Comparison of ENCODE assay signal across 10 cellular contexts in the genomic region with DNA sequence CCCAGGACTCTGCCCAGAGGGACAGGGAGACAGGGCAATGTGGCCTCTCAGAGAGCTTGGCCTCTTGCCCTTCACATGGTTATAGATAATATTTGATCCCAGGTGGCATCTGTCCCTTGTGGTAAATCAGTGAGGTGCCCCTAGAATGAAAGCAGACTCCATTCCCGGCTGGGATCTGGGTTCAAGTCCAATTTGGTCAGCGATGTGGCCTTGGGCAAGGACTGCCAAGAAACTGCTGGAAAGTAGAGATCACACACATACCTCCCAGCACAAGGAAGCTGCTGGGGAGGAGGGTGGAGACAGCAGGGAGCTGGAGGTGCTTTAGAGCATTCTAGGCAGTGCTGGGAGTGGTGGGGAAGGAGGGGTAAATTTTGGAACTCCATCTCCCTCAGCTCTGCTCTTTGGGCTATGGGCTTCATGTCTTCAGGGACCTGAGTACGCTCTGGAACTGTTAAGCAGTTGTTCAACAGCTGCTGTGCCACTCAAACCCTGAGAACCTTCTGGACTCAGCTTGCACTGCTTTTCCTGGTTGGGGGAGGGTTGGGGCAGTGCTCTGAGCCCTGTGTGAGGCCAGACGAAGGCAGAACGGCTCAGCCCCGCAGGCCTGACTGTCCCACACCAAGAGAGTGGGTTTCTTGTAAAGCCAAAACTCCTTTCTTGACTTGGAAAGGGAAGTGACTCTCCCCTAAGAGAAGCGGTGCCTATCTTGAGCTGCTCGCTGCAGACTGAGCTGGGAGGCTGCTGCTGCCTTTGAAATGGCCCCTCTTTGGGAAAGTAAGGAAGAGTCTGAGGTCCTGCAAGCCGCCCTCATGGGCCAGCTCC. TPM values are rescaled to one million over a fixed set of nuclear protein-coding genes. Genes with fewer than 3 reads are reported as not detected.
DNase-seq lines count a peak whose midpoint lies in the region; ATAC-seq and TF ChIP-seq lines count a peak whose summit lies in the region.
"Had no signal": no experiment of that assay in that cellular context is flagged by ENCODE, and none has a peak within 500 bp of the region (broad histone marks: within the 10 kb centered on the region; RNA-seq: fewer than 3 reads in every experiment).

No MANE protein-coding gene starts in this region.

- H3K27me3 ChIP-seq in neuronal stem cell (ENCODE audit: control insufficient read depth in 3 of 3, insufficient read depth in 3 of 3, low read depth in 1 of 3, low read length in 3 of 3): peaks cover 0 to 11% (median 0%) of the 10 kb centered on the region in 3 experiments
- H3K27me3 ChIP-seq: ovary had no signal

- ATAC-seq in GM21390 (IDR thresholded peaks at IDR 0.05; ENCODE audit: unreplicated experiment): no peak

- H3K4me3 ChIP-seq in GM12864 (ENCODE audit: low read depth, low read length): peak overlapping the region; percentile 30
- H3K4me3 ChIP-seq in neuronal stem cell (ENCODE audit: low read length in 2 of 2): no peak overlapping the region
- H3K4me3 ChIP-seq: ovary had no signal

- DNase-seq in GM12864 (ENCODE audit: low read depth): no peak
- DNase-seq in NOMO-1 treated with DMSO at 0.1 percent for 48 hours (lab: John Stamatoyannopoulos, UW; ENCODE audit: unreplicated experiment): peak; percentile 45
- DNase-seq in dermis blood vessel endothelial cell: peak; percentile 14
- no peak for DNase-seq in neuronal stem cell (ENCODE audit: low spot score)
- no peak for DNase-seq in NCI-H345 treated with DMSO at 0.1 percent for 48 hours (lab: John Stamatoyannopoulos, UW; ENCODE audit: unreplicated experiment)
- DNase-seq in NCI-H1048 (lab: John Stamatoyannopoulos, UW): no peak
- no peak for DNase-seq in GM03348 (ENCODE audit: low spot score)
- DNase-seq: ovary had no signal

- H4K91ac ChIP-seq in neuronal stem cell (ENCODE audit: low read depth, low read length, poor library complexity): no peak overlapping the region

- no peak overlapping the region for H3K27ac ChIP-seq in neuronal stem cell (replicated peaks; ENCODE audit: low read length)
- H3K27ac ChIP-seq: ovary had no signal

- no peak for TF ChIP-seq CTCF in GM12864 (IDR thresholded peaks at IDR 0.05; ENCODE audit: low read depth, low read length, missing control alignments)

- WGBS in neuronal stem cell (ENCODE audit: extremely low coverage in 2 of 2, insufficient read length in 2 of 2, insufficient replicate concordance in 1 of 2), 2 donors: no CpG with 5 or more reads among the region's 9 CpGs

- H3K4me2 ChIP-seq in neuronal stem cell (ENCODE audit: insufficient read depth, low read length, poor library complexity, severe bottlenecking): no peak overlapping the region

- no peak overlapping the region for H3K23ac ChIP-seq in neuronal stem cell (ENCODE audit: low read depth, low read length, poor library complexity)

- H2AK5ac ChIP-seq in neuronal stem cell (ENCODE audit: low read depth, low read length): no peak overlapping the region

- no peaks in the 10 kb centered on the region for H3K9me3 ChIP-seq in neuronal stem cell (replicated peaks in 1 of 2; ENCODE audit: control insufficient read depth in 2 of 2, insufficient read depth in 1 of 2, low read depth in 1 of 2, low read length in 2 of 2)
- H3K9me3 ChIP-seq: ovary had no signal

- H2AFZ ChIP-seq in neuronal stem cell (ENCODE audit: low read length): peak overlapping the region; percentile 7

- H3K79me1 ChIP-seq in neuronal stem cell (ENCODE audit: low read depth, low read length): no peaks in the 10 kb centered on the region

- H2BK12ac ChIP-seq in neuronal stem cell (ENCODE audit: low read length): peak overlapping the region; percentile 22

- H3K18ac ChIP-seq in neuronal stem cell (ENCODE audit: low read length): peak overlapping the region; percentile 69

- peaks cover 0 to 14% of the 10 kb centered on the region in 2 donors for H3K4me1 ChIP-seq in neuronal stem cell (ENCODE audit: control insufficient read depth in 2 of 2, insufficient read depth in 1 of 2, low read depth in 1 of 2, low read length in 2 of 2)

- H4K8ac ChIP-seq in neuronal stem cell (ENCODE audit: low read depth, low read length): no peak overlapping the region

- no peak overlapping the region for H2BK5ac ChIP-seq in neuronal stem cell (ENCODE audit: low read length)

- no peak overlapping the region for H2BK15ac ChIP-seq in neuronal stem cell (ENCODE audit: low read length)

- H3K9ac ChIP-seq in neuronal stem cell (ENCODE audit: low read depth, low read length, poor library complexity): no peak overlapping the region

- no peak overlapping the region for H3K14ac ChIP-seq in neuronal stem cell (ENCODE audit: low read length)

- H3K4ac ChIP-seq in neuronal stem cell (ENCODE audit: low read length): no peak overlapping the region

- H3K36me3 ChIP-seq in neuronal stem cell (replicated peaks in 1 of 2; ENCODE audit: control insufficient read depth in 2 of 2, insufficient read depth in 2 of 2, low read length in 2 of 2): no peaks in the 10 kb centered on the region
- H3K36me3 ChIP-seq: ovary had no signal

- no peak overlapping the region for H2BK120ac ChIP-seq in neuronal stem cell (ENCODE audit: low read depth, low read length)

RNA-seq across cellular contexts. Expression of a gene that starts 23.0 kb away (rescaled TPM):
- total RNA-seq in dermis blood vessel endothelial cell: 45.3 and 45.7 TPM in 2 replicates
- polyA plus RNA-seq in neuronal stem cell (2013, experiment 1 of 2): 4.5 TPM
- 4.4 TPM for polyA plus RNA-seq in neuronal stem cell (2013, experiment 2 of 2)

RNA-seq across cellular contexts. Expression of a gene that starts 50.7 kb away (rescaled TPM):
- not detected in 2 replicates for total RNA-seq in dermis blood vessel endothelial cell
- not detected for polyA plus RNA-seq in neuronal stem cell (2013, experiment 1 of 2)
- polyA plus RNA-seq in neuronal stem cell (2013, experiment 2 of 2): not detected
- total RNA-seq: fibroblast of lung, ovary had no signal
- polyA plus RNA-seq: fibroblast of lung, ovary had no signal

Comparison
In these comparisons a context has a peak if more than half of its experiments do, and no peak if none do; other contexts are left out.
1. DNase-seq: peak in NOMO-1 treated with DMSO at 0.1 percent for 48 hours (single experiment) and dermis blood vessel endothelial cell (single experiment); none in GM12864 (single experiment), neuronal stem cell (single experiment), NCI-H345 treated with DMSO at 0.1 percent for 48 hours (single experiment), NCI-H1048 (single experiment) and GM03348 (single experiment).